In the genomic region with DNA sequence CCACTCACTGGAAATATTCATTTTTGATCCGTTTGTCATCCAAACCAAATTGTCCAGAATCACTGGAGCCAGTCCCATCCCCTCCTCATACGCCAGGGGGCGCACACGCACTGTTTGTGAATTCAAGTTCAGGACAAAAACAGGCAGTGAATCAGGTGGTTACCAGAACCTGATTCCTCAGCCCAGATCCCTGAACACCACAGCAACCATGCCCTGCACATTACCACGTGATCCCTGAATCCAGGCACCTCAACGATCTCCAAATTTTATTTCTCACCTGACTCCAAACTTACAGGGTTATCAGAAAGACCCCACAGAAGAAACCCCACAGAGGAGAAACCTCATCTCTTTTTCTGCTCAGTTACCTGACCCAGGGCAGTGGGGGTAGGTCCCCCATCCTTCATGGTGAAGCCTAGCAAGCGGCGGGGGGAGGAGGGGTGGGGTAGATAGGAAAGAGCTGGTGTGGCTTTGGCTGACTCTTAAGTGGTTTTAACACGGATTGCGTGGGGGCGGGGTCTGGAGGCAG, we compare ENCODE assay signal across 8 cellular contexts. TPM values are rescaled to one million over a fixed set of nuclear protein-coding genes. Genes with fewer than 3 reads are reported as not detected.
A peak's percentile ranks its signal among the peaks of the same experiment; 100 is the strongest.
DNase-seq lines count a peak whose midpoint lies in the region; ATAC-seq, FAIRE-seq and TF ChIP-seq lines count a peak whose summit lies in the region.

No MANE protein-coding gene starts in this region.

- no peak overlapping the region for H2BK15ac ChIP-seq in H1 (ENCODE audit: low read length)
- H2BK15ac ChIP-seq in mesenchymal stem cell (ENCODE audit: low read depth, poor library complexity, severe bottlenecking): no peak overlapping the region

- no peak overlapping the region for H2BK20ac ChIP-seq in H1 (ENCODE audit: low read length)

- peak; percentile 84 to 98 (median 90) for TF ChIP-seq CTCF in H1 (IDR thresholded peaks at IDR 0.05; ENCODE audit: control extremely low read depth in 1 of 3, insufficient read depth in 1 of 3, low read depth in 1 of 3, low read length in 3 of 3)

- H4K8ac ChIP-seq in H1 (ENCODE audit: extremely low read depth, insufficient read depth, low read length) (no peak overlapping the region), mesenchymal stem cell (ENCODE audit: low read length) (no peak overlapping the region)

- 0 out of 2 replicates have a peak overlapping the region, but pooled peaks have one; percentile 16 for H2AFZ ChIP-seq in H1 (ENCODE audit: low read length)
- H2AFZ ChIP-seq in mesenchymal stem cell (ENCODE audit: low read depth, low read length): no peak overlapping the region

- no peak overlapping the region for H2BK120ac ChIP-seq in H1 (replicated peaks; ENCODE audit: low read depth, low read length)
- H2BK120ac ChIP-seq in mesenchymal stem cell (ENCODE audit: low read depth, low read length): no peak overlapping the region

- no peak for ATAC-seq in GM18520 (IDR thresholded peaks at IDR 0.05; ENCODE audit: unreplicated experiment)

- H4K91ac ChIP-seq in H1 (replicated peaks; ENCODE audit: insufficient read length, low read length) (no peak overlapping the region), mesenchymal stem cell (ENCODE audit: low read length) (no peak overlapping the region)

- H3K23ac ChIP-seq in H1 (ENCODE audit: insufficient read length): no peak overlapping the region
- H3K23ac ChIP-seq in mesenchymal stem cell (ENCODE audit: low read length in 2 of 2): no peak overlapping the region

- no peak overlapping the region for H2AK5ac ChIP-seq in H1 (ENCODE audit: low read depth, low read length)
- H2AK5ac ChIP-seq in mesenchymal stem cell (ENCODE audit: low read length, severe bottlenecking): no peak overlapping the region

- peak; percentile 63 for DNase-seq in CMK (ENCODE audit: low read depth)
- peak in 69 of 76 experiments; percentile 3 to 82 (median 61) for DNase-seq in HUDEP-2 (lab: John Stamatoyannopoulos, UW; ENCODE audit: unreplicated experiment in 76 of 76)
- peak; percentile 55 for DNase-seq in NOMO-1 treated with DMSO at 0.1 percent for 48 hours (lab: John Stamatoyannopoulos, UW; ENCODE audit: unreplicated experiment)
- DNase-seq in activated CD8-positive, alpha-beta memory T cell treated with anti-CD3 and anti-CD28 coated beads for 1 hour (ENCODE audit: extremely low read depth in 1 of 2, low read depth in 1 of 2): peak; percentile 57 to 72
- peak in 1 of 2 experiments; percentile 90 for DNase-seq in H1 (ENCODE audit: low read depth in 1 of 2, low spot score in 2 of 2)
- DNase-seq in mesenchymal stem cell: peak; percentile 82
- DNase-seq in stimulated activated CD8-positive, alpha-beta memory T cell treated with anti-CD3 and anti-CD28 coated beads, Interleukin-15, amount 100 ng/mL, for 4 hours (ENCODE audit: low read depth in 2 of 2): peak; percentile 35 to 60

- H4K5ac ChIP-seq in H1 (ENCODE audit: insufficient read length, low read depth, low read length): no peak overlapping the region

- H3K27me3 ChIP-seq in H1 (replicated peaks in 1 of 4; ENCODE audit: control insufficient read depth in 3 of 4, extremely low read depth in 1 of 4, insufficient read depth in 3 of 4, low read length in 3 of 4) (peaks cover 0 to 8% (median 6%) of the 10 kb centered on the region in 4 experiments; a peak in 5 of 7 replicates), mesenchymal stem cell (ENCODE audit: control insufficient read depth in 1 of 2, insufficient read depth in 1 of 2, low read length in 2 of 2) (peaks cover 0 to 8% of the 10 kb centered on the region in 2 experiments)

- peak; percentile 97 to 98 for TF ChIP-seq RAD21 in H1 (IDR thresholded peaks at IDR 0.05 in 1 of 2, conservative IDR thresholded peaks at IDR 0.05 in 1 of 2; ENCODE audit: low read depth in 2 of 2, low read length in 2 of 2)

- WGBS in H1 (ENCODE audit: extremely low coverage in 1 of 2, insufficient coverage in 1 of 2, insufficient read length in 1 of 2, insufficient replicate concordance in 2 of 2, low coverage in 1 of 2, low lambda C conversion rate in 2 of 2, missing lambda C conversion rate in 1 of 2), 2 experiments: 6% methylated on average over 10 of the region's 11 CpGs; no CpG with 5 or more reads in 1 of the 2 experiments
- 19% methylated on average over 11 of the region's 11 CpGs for WGBS in mesenchymal stem cell

- peak; percentile 99 for FAIRE-seq in H1 (lab: Jason Lieb, UNC)

- H3K4me3 ChIP-seq in H1 (ENCODE audit: extremely low read depth in 1 of 4, insufficient read depth in 2 of 4, low read depth in 3 of 4, low read length in 4 of 4) (peak overlapping the region in 1 of 4 experiments; percentile 45; a peak in 1 of 8 replicates), mesenchymal stem cell (ENCODE audit: insufficient read depth in 1 of 2, low read depth in 1 of 2, low read length in 2 of 2) (no peak overlapping the region)

- no peak overlapping the region for H3K56ac ChIP-seq in H1 (replicated peaks; ENCODE audit: insufficient read length, low read depth, low read length)

- TF ChIP-seq EP300 in H1 (IDR thresholded peaks at IDR 0.05; ENCODE audit: borderline replicate concordance in 1 of 2, low read depth in 2 of 2, low read length in 2 of 2): no peak

- H3K79me1 ChIP-seq in H1 (ENCODE audit: low read depth, low read length): peaks cover 8% of the 10 kb centered on the region
- peaks cover 11% of the 10 kb centered on the region for H3K79me1 ChIP-seq in mesenchymal stem cell (replicated peaks; ENCODE audit: low read length, poor library complexity, severe bottlenecking)

- H3K4me1 ChIP-seq in H1 (replicated peaks in 1 of 4; ENCODE audit: control insufficient read depth in 3 of 4, insufficient read depth in 4 of 4, low read length in 3 of 4) (peaks cover 15 to 21% (median 18%) of the 10 kb centered on the region in 4 experiments), mesenchymal stem cell (ENCODE audit: control insufficient read depth, insufficient read depth, low read depth, low read length) (peaks cover 16% of the 10 kb centered on the region)

- no peak for TF ChIP-seq POLR2A in H1 (IDR thresholded peaks at IDR 0.05; ENCODE audit: control extremely low read depth in 1 of 2, low read depth in 2 of 2, low read length in 2 of 2)

- H3K9me3 ChIP-seq in H1 (ENCODE audit: insufficient read depth in 2 of 2, low read depth in 1 of 2, low read length in 1 of 2) (no peaks in the 10 kb centered on the region), mesenchymal stem cell (ENCODE audit: control insufficient read depth, low read length) (no peaks in the 10 kb centered on the region)

- no peak overlapping the region for H3K14ac ChIP-seq in H1 (ENCODE audit: insufficient read length)
- H3K14ac ChIP-seq in mesenchymal stem cell (ENCODE audit: low read length in 2 of 2): no peak overlapping the region

- peaks cover 15 to 22% of the 10 kb centered on the region in 2 experiments for H3K79me2 ChIP-seq in H1 (ENCODE audit: control insufficient read depth in 1 of 2, insufficient read depth in 2 of 2, low read length in 2 of 2)

- peaks cover 6 to 10% of the 10 kb centered on the region in 2 experiments for H4K20me1 ChIP-seq in H1 (replicated peaks in 1 of 2; ENCODE audit: control insufficient read depth in 1 of 2, insufficient read depth in 2 of 2, low read length in 2 of 2)

- POLR2A ChIA-PET in H1 (lab: Charles Lee; ENCODE audit: partially characterized antibody): interaction anchor here (1.7 to 15.4 kb wide), 3 partner anchors 19 to 121 kb away, joined by 5 to 270 read pairs (median 6); partner anchors contain the start of gene KDM4A

- H3K27ac ChIP-seq in H1 (ENCODE audit: low read depth, low read length) (no peak overlapping the region), mesenchymal stem cell (ENCODE audit: low read length, poor library complexity, severe bottlenecking) (no peak overlapping the region)

- H3K9ac ChIP-seq in H1 (replicated peaks in 1 of 4; ENCODE audit: extremely low read depth in 1 of 4, low read depth in 3 of 4, low read length in 3 of 4): no peak overlapping the region
- H3K9ac ChIP-seq in mesenchymal stem cell (ENCODE audit: low read length): no peak overlapping the region

- CTCF ChIA-PET in H1 (lab: Charles Lee; ENCODE audit: partially characterized antibody): interaction anchor here (0.6 to 10.8 kb wide), 33 partner anchors 9 to 616 kb away, joined by 3 to 169 read pairs (median 4); partner anchors contain the start of gene KDM4A

- H3K4me2 ChIP-seq in H1 (ENCODE audit: insufficient read depth in 1 of 2, low read depth in 2 of 2, low read length in 2 of 2) (peak overlapping the region in 1 of 2 experiments; percentile 53; a peak in 3 of 4 replicates), mesenchymal stem cell (ENCODE audit: low read length, poor library complexity, severe bottlenecking) (no peak overlapping the region)

- no peak overlapping the region for H2BK5ac ChIP-seq in H1 (ENCODE audit: low read depth, low read length)
- no peak overlapping the region for H2BK5ac ChIP-seq in mesenchymal stem cell (ENCODE audit: low read depth, low read length, poor library complexity, severe bottlenecking)

- H3K23me2 ChIP-seq in H1 (ENCODE audit: low read depth, low read length): peaks cover 9% of the 10 kb centered on the region

- H3K36me3 ChIP-seq in H1 (ENCODE audit: control insufficient read depth in 2 of 4, insufficient read depth in 4 of 4, low read length in 3 of 4) (no peaks in the 10 kb centered on the region), mesenchymal stem cell (ENCODE audit: control insufficient read depth in 1 of 2, insufficient read depth in 2 of 2, low read depth in 1 of 2, low read length in 2 of 2) (no peaks in the 10 kb centered on the region)

- H3K4ac ChIP-seq in H1 (replicated peaks; ENCODE audit: insufficient read length, low read depth, low read length) (no peak overlapping the region), mesenchymal stem cell (ENCODE audit: low read depth in 1 of 2, low read length in 2 of 2) (no peak overlapping the region)

- no peak overlapping the region for H2BK12ac ChIP-seq in H1 (ENCODE audit: low read depth, low read length)
- no peak overlapping the region for H2BK12ac ChIP-seq in mesenchymal stem cell (ENCODE audit: low read length in 2 of 2)

- H3K18ac ChIP-seq in H1 (ENCODE audit: extremely low read depth, low read length) (no peak overlapping the region; the same call in 1 of the 2 replicates), mesenchymal stem cell (ENCODE audit: low read depth in 1 of 2, low read length in 2 of 2) (no peak overlapping the region)

RNA-seq across cellular contexts. Expression of gene PTPRF, which starts 1.4 kb away (rescaled TPM):
- 221 and 231 TPM in 2 replicates for total RNA-seq in H1 (2021; fragmentation: NEBNext Ultra II Directional; extraction: Animal tissue kit (Norgen Biotek cat#: 25700))
- polyA plus RNA-seq in H1 (2011; rRNA removed): 136 and 174 TPM in 2 replicates
- 128 TPM for polyA plus RNA-seq in H1 (2011; cell fraction: cytosol; rRNA removed)
- polyA plus RNA-seq in H1 (2011; cell fraction: nucleus; rRNA removed): 286 TPM
- polyA plus RNA-seq in H1 (2012, experiment 1 of 2): 142 to 208 TPM (median 171 TPM) in 4 replicates
- 95.7 TPM for polyA plus RNA-seq in H1 (2012, experiment 2 of 2)
- polyA plus RNA-seq in H1 (2013, experiment 1 of 2): 171 TPM
- polyA plus RNA-seq in H1 (2013, experiment 2 of 2): 161 TPM
- 365 and 371 TPM in 2 replicates for polyA minus RNA-seq in H1 (2011; rRNA and poly(A)+ RNA removed)
- polyA minus RNA-seq in H1 (2011; cell fraction: cytosol; rRNA and poly(A)+ RNA removed): 155 TPM
- 141 TPM for polyA minus RNA-seq in H1 (2011; cell fraction: nucleus; rRNA and poly(A)+ RNA removed)
- polyA plus RNA-seq in mesenchymal stem cell (2013, experiment 1 of 2): 51.3 TPM
- 51.0 TPM for polyA plus RNA-seq in mesenchymal stem cell (2013, experiment 2 of 2)
